ENCODE assay signal across 9 cellular contexts in genomic region chr4:153541426-153542096, GRCh38.
DNase-seq lines count a peak whose midpoint lies in the region; TF ChIP-seq lines count a peak whose summit lies in the region.
"Had no signal": no experiment of that assay in that cellular context is flagged by ENCODE, and none has a peak within 500 bp of the region (broad histone marks: within the 10 kb centered on the region; RNA-seq: fewer than 3 reads in every experiment).

No MANE protein-coding gene starts in this region.

- TF ChIP-seq CTCF in cardiac fibroblast (IDR thresholded peaks at IDR 0.05; ENCODE audit: low read depth, low read length), result no peak

- H3K27ac ChIP-seq in KOPT-K1 (ENCODE audit: low read depth, low read length, poor library complexity, severe bottlenecking), result peak overlapping the region; percentile 16
- H3K27ac ChIP-seq: A549 had no signal

- peak; percentile 58 for DNase-seq in activated CD4-positive, alpha-beta T cell treated with anti-CD3 and anti-CD28 coated beads for 48 hours
- DNase-seq in activated CD4-positive, alpha-beta T cell treated with anti-CD3 and anti-CD28 coated beads, Interleukin-2, amount 50 U/mL, for 1 hour, result no peak
- peak; percentile 46 to 80 for DNase-seq in cardiac fibroblast (ENCODE audit: low read depth in 2 of 2)
- DNase-seq in stimulated activated CD8-positive, alpha-beta memory T cell treated with anti-CD3 and anti-CD28 coated beads, Interleukin-15, amount 100 ng/mL, for 48 hours (ENCODE audit: low read depth in 2 of 2), result peak; percentile 23 to 30
- no peak for DNase-seq in NCI-H1417 treated with DMSO at 0.1 percent for 48 hours (lab: John Stamatoyannopoulos, UW)
- DNase-seq in dermis blood vessel endothelial cell, result no peak
- DNase-seq in NCI-H2227 (lab: John Stamatoyannopoulos, UW; ENCODE audit: unreplicated experiment), result no peak

- no peak overlapping the region for H3K4me3 ChIP-seq in cardiac fibroblast (replicated peaks in 1 of 2; ENCODE audit: low read depth in 2 of 2, low read length in 2 of 2)
- H3K4me3 ChIP-seq: A549 had no signal

- H3K9me3 ChIP-seq in KOPT-K1 (ENCODE audit: insufficient read depth, low read length, poor library complexity, severe bottlenecking), result no peaks in the 10 kb centered on the region
- H3K9me3 ChIP-seq: A549 had no signal

- peaks cover 54% of the 10 kb centered on the region for H3K36me3 ChIP-seq in KOPT-K1 (ENCODE audit: insufficient read depth, low read length)

Comparison
In these comparisons a context has a peak if more than half of its experiments do, and no peak if none do; other contexts are left out.
1. DNase-seq: peak in activated CD4-positive, alpha-beta T cell treated with anti-CD3 and anti-CD28 coated beads for 48 hours (single experiment), cardiac fibroblast (2 of 2) and stimulated activated CD8-positive, alpha-beta memory T cell treated with anti-CD3 and anti-CD28 coated beads, Interleukin-15, amount 100 ng/mL, for 48 hours (2 of 2); none in activated CD4-positive, alpha-beta T cell treated with anti-CD3 and anti-CD28 coated beads, Interleukin-2, amount 50 U/mL, for 1 hour (single experiment), NCI-H1417 treated with DMSO at 0.1 percent for 48 hours (single experiment), dermis blood vessel endothelial cell (single experiment) and NCI-H2227 (single experiment).